ENCODE assay signal across 8 cellular contexts in genomic region chr6:110180228-110181008, GRCh38. TPM values are rescaled to one million over a fixed set of nuclear protein-coding genes. Genes with fewer than 3 reads are reported as not detected.
A peak's percentile ranks its signal among the peaks of the same experiment; 100 is the strongest.
DNase-seq lines count a peak whose midpoint lies in the region; ATAC-seq and TF ChIP-seq lines count a peak whose summit lies in the region.

TSS of gene CDC40 (plus strand) at chr6:110180427. CDS start at chr6:110180445, 18 bp downstream.

- in situ Hi-C loops in astrocyte of the spinal cord (cut with HindIII; ENCODE audit: low sequenced_read_pairs): no loop called here

- H3K4me3 Mint-ChIP-seq in Calu3 (ENCODE audit: low read depth, unreplicated experiment): no peak within 1 kb of the TSS

- CTCF ChIA-PET in Calu3 (lab: Charles Lee): interaction anchor here (0.6 to 0.7 kb wide), 2 partner anchors 89 to 1997 kb away, joined by 3 to 4 read pairs; no protein-coding TSS in a partner anchor

- H3K27ac ChIP-seq in iPS-20b (ENCODE audit: low read length): peak within 1 kb of the TSS; percentile 99

- H3K36me3 ChIP-seq in iPS-20b (ENCODE audit: insufficient read depth, low read depth, low read length): peaks cover 7% of the 10 kb centered on the region; the same call in 1 of the 2 replicates

- H3K9me3 Mint-ChIP-seq in Calu3 (ENCODE audit: low read depth, unreplicated experiment): no peaks in the 10 kb centered on the region

- H3K9ac ChIP-seq in iPS-20b (ENCODE audit: low read depth, low read length): peak within 1 kb of the TSS; percentile 97

- no peaks in the 10 kb centered on the region for H3K9me3 ChIP-seq in iPS-20b (ENCODE audit: insufficient read depth, low read depth, low read length)

- TF ChIP-seq CTCF in Calu3 (IDR thresholded peaks at IDR 0.05; ENCODE audit: unreplicated experiment) (no peak), astrocyte of the spinal cord (IDR thresholded peaks at IDR 0.05; ENCODE audit: low read depth, low read length) (no peak)

- intact Hi-C loops in Calu3 (cut with micrococcal nuclease; ENCODE audit: unreplicated experiment): no loop called here
- intact Hi-C loops in T-helper 2 cell treated with Interferon-gamma antibody and Interleukin-4, amounts not matched to agents 100 ng/mL and 5 ng/mL, for 36 hours (cut with micrococcal nuclease): loop anchor here (1.0 to 10.0 kb wide), 9 partner anchors 54 to 1692 kb away; partner anchors contain the start of genes AK9, AMD1, CD164 and CDK19

- no peaks in the 10 kb centered on the region for H3K27me3 ChIP-seq in iPS-20b (ENCODE audit: insufficient read depth, low read length)

- no peak within 1 kb of the TSS for H3K27ac Mint-ChIP-seq in Calu3 (ENCODE audit: unreplicated experiment)

- peak within 1 kb of the TSS; percentile 94 for H3K4me3 ChIP-seq in astrocyte of the spinal cord (ENCODE audit: low read depth, low read length)
- peak within 1 kb of the TSS; percentile 93 for H3K4me3 ChIP-seq in iPS-20b (ENCODE audit: low read length)

- H3K4me1 Mint-ChIP-seq in Calu3 (ENCODE audit: low read depth, unreplicated experiment): no peaks in the 10 kb centered on the region

- no peaks in the 10 kb centered on the region; the same call in 1 of the 2 replicates for H3K4me1 ChIP-seq in iPS-20b (ENCODE audit: insufficient read depth, low read length)

- DNase-seq in Calu3 (peak; percentile 35), HPDE6-E6E7 (ENCODE audit: extremely low spot score) (peak; percentile 34), astrocyte of the spinal cord (ENCODE audit: low read depth, low spot score) (no peak), NCI-H1694 (lab: John Stamatoyannopoulos, UW) (no peak)
- DNase-seq in stimulated activated CD4-positive, alpha-beta T cell treated with anti-CD3 and anti-CD28 coated beads, Interleukin-15, amount 100 ng/mL, for 1 hour (ENCODE audit: low read depth in 1 of 2, low spot score in 1 of 2): peak; percentile 20 to 33

- TSS peak; percentile 45 for BruUV-seq in Calu3 (replicated peaks; lab: Mats Ljungman, UMichigan)

- no peaks in the 10 kb centered on the region for H3K36me3 Mint-ChIP-seq in Calu3 (ENCODE audit: insufficient read depth, unreplicated experiment)

- H3K27me3 Mint-ChIP-seq in Calu3 (ENCODE audit: unreplicated experiment): no peaks in the 10 kb centered on the region

- peak; percentile 38 for ATAC-seq in GM21360 (IDR thresholded peaks at IDR 0.05; ENCODE audit: unreplicated experiment)

RNA-seq across cellular contexts. Expression of gene CDC40, which starts in this region (rescaled TPM):
- total RNA-seq in Calu3 (2022): 22.7 and 24.5 TPM in 2 replicates
- total RNA-seq in T-helper 2 cell treated with Interferon-gamma antibody and Interleukin-4, amounts not matched to agents 100 ng/mL and 5 ng/mL, for 36 hours: 25.6 and 27.2 TPM in 2 replicates

Comparison
In these comparisons a context has a peak if more than half of its experiments do, and no peak if none do; other contexts are left out.
1. DNase-seq: peak in Calu3 (single experiment), HPDE6-E6E7 (single experiment) and stimulated activated CD4-positive, alpha-beta T cell treated with anti-CD3 and anti-CD28 coated beads, Interleukin-15, amount 100 ng/mL, for 1 hour (2 of 2); none in astrocyte of the spinal cord (single experiment) and NCI-H1694 (single experiment).